25 cellular contexts compared by ENCODE assay signal in the genomic region with DNA sequence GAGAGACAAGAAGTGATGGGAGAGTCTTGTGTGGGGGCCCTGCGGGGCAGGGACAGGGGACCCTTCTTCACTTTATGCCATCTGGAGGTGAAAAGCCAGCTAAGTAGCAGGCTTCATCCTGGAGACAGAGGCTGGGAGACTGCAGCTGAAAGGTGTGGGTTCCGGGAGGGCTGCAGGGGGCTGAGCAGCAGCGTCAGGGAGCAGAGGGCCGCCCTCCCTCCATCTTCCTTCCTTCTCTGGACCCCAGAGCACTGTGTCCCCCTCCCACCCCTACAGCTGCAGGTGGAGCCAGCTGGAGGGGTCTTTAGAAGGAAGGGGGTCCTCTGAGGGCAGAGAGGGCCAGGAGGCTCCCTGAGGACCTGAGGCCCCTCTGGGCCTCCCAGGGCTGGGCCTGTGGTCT.
"Had no signal": no experiment of that assay in that cellular context is flagged by ENCODE, and none has a peak within 500 bp of the region (broad histone marks: within the 10 kb centered on the region; RNA-seq: fewer than 3 reads in every experiment).

No MANE protein-coding gene starts in this region.

- H3K27ac Mint-ChIP-seq: immature natural killer cell; memory B cell; natural killer cell treated with Interleukin-12 subunit alpha and Interleukin-12 subunit beta and Interleukin-15 and Interleukin-18, amount 100 ng/mL, for 72 hours; stimulated activated naive CD8-positive, alpha-beta T cell treated with anti-CD3 and anti-CD28 coated beads, Interleukin-15, amount 100 ng/mL, for 72 hours had no signal

- H3K4me1 Mint-ChIP-seq: immature natural killer cell, neural crest cell had no signal

- H3K4me2 ChIP-seq: smooth muscle cell had no signal

- H3K27me3 ChIP-seq: right atrium auricular region, suprapubic skin, vagina had no signal

- H3K4me3 ChIP-seq: hepatocyte, lung, prostate gland, smooth muscle cell, suprapubic skin, vagina had no signal

- H3K4me1 ChIP-seq: prostate gland, suprapubic skin had no signal

- H3K27ac ChIP-seq: dorsolateral prefrontal cortex, hepatocyte, prostate gland, right atrium auricular region, suprapubic skin, vagina had no signal

- H2AFZ ChIP-seq: hepatocyte had no signal

- H3K36me3 Mint-ChIP-seq: immature natural killer cell; natural killer cell treated with Interleukin-12 subunit alpha and Interleukin-12 subunit beta and Interleukin-15 and Interleukin-18, amount 100 ng/mL, for 72 hours had no signal

- H3K36me3 ChIP-seq: prostate gland, right atrium auricular region, suprapubic skin, vagina had no signal

- H3K4me3 Mint-ChIP-seq: immature natural killer cell; memory B cell; natural killer cell treated with Interleukin-12 subunit alpha and Interleukin-12 subunit beta and Interleukin-15 and Interleukin-18, amount 100 ng/mL, for 72 hours; neural crest cell; stimulated activated naive CD8-positive, alpha-beta T cell treated with anti-CD3 and anti-CD28 coated beads, Interleukin-15, amount 100 ng/mL, for 72 hours had no signal

- H3K9me3 Mint-ChIP-seq: neural crest cell had no signal

- DNase-seq: dorsolateral prefrontal cortex; effector CD8-positive, alpha-beta T cell; erythroblast; immature natural killer cell; islet precursor cell; kidney glomerular epithelial cell; left ventricle myocardium superior; stimulated activated CD4-positive, alpha-beta T cell treated with anti-CD3 and anti-CD28 coated beads, Interleukin-12 subunit alpha, Interleukin-12 subunit beta, amount 100 ng/mL, for 4 hours; stimulated activated CD4-positive, alpha-beta T cell treated with anti-CD3 and anti-CD28 coated beads, Interleukin-1b, Interleukin-23, amount 100 ng/mL, for 48 hours; stimulated activated CD4-positive, alpha-beta T cell treated with anti-CD3 and anti-CD28 coated beads, Interleukin-4, amount 100 ng/mL, for 1 hour; stimulated activated CD8-positive, alpha-beta memory T cell treated with anti-CD3 and anti-CD28 coated beads, Interleukin-4, amount 100 ng/mL, for 48 hours; stimulated activated naive CD4-positive, alpha-beta T cell; stimulated activated naive CD8-positive, alpha-beta T cell treated with anti-CD3 and anti-CD28 coated beads, Interleukin-15, amount 100 ng/mL, for 72 hours; trophoblast cell had no signal

- ATAC-seq: left ventricle myocardium superior; natural killer cell treated with Interleukin-12 subunit alpha and Interleukin-12 subunit beta and Interleukin-15 and Interleukin-18, amount 100 ng/mL, for 72 hours; sciatic nerve had no signal

- H3K9me3 ChIP-seq: prostate gland, right atrium auricular region, suprapubic skin, vagina had no signal
